In the genomic region with DNA sequence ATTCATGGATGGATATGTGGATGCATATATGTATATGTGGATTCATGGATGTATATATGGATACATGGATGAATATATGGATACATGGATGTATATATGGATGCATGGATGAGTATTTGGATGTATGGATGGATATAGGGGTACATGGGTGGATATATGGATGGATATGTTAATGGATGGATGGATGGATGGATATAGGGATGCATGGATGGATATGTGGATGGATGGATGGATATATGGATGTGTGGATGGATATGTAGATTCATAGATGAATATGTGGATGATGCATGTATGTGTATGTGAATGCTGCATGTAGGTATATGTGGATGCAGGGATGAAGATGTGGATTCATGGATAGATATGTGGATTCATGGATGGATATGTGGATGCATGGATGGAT, we compare ENCODE assay signal across 18 cellular contexts. TPM values are rescaled to one million over a fixed set of nuclear protein-coding genes. Genes with fewer than 3 reads are reported as not detected.
DNase-seq lines count a peak whose midpoint lies in the region; ATAC-seq, FAIRE-seq and TF ChIP-seq lines count a peak whose summit lies in the region.
"Had no signal": no experiment of that assay in that cellular context is flagged by ENCODE, and none has a peak within 500 bp of the region (broad histone marks: within the 10 kb centered on the region; RNA-seq: fewer than 3 reads in every experiment).

No MANE protein-coding gene starts in this region.

- POLR2A ChIA-PET in GM12878 (lab: Charles Lee) = interaction anchor here (0.8 kb wide), 1 partner anchor 30 kb away, joined by 3 read pairs; no protein-coding TSS in a partner anchor

- no peaks in the 10 kb centered on the region for H4K20me1 ChIP-seq in GM12878 (ENCODE audit: control insufficient read depth, insufficient read depth)
- no peaks in the 10 kb centered on the region for H4K20me1 ChIP-seq in hepatocyte (ENCODE audit: insufficient read depth, poor library complexity, severe bottlenecking)

- no TSS peak for BruUV-seq in GM12878 (replicated peaks; lab: Mats Ljungman, UMichigan)

- H3K9ac ChIP-seq in GM12878 (ENCODE audit: control insufficient read depth, insufficient read depth, low read length) = no peak overlapping the region
- H3K9ac ChIP-seq: KMS-11 had no signal

- H3K27ac ChIP-seq in GM12878 (ENCODE audit: control insufficient read depth, insufficient read depth) = no peak overlapping the region
- H3K27ac ChIP-seq in hepatocyte = no peak overlapping the region
- H3K27ac ChIP-seq: KMS-11 had no signal

- DNase-seq in GM12891 (ENCODE audit: insufficient read length, low spot score) (no peak), GM12878 (ENCODE audit: low read depth, low spot score) (no peak), hepatocyte (ENCODE audit: low spot score) (no peak), GM12892 (ENCODE audit: insufficient read length) (no peak), AML-193 (lab: John Stamatoyannopoulos, UW) (no peak)
- DNase-seq in activated effector memory CD4-positive, alpha-beta T cell treated with anti-CD3 and anti-CD28 coated beads, Interleukin-2, amount 50 U/mL, for 16 hours = no peak
- DNase-seq: C1 segment of cervical spinal cord; CD4-positive, CD25-positive, alpha-beta regulatory T cell; CD8-positive, alpha-beta memory T cell; COR-L47; DMS 273 treated with DMSO at 0.1 percent for 48 hours; DMS53; DND-41; EL; GOT3; H9 had no signal

- RAD21 ChIA-PET in GM12878 (lab: Charles Lee; ENCODE audit: unreplicated experiment) = no interaction called here

- H3K9me3 ChIP-seq in GM12878 (replicated peaks; ENCODE audit: control insufficient read depth, insufficient read depth, low read length) (no peaks in the 10 kb centered on the region), hepatocyte (ENCODE audit: low read depth) (no peaks in the 10 kb centered on the region)

- H2AFZ ChIP-seq in GM12878 (ENCODE audit: control insufficient read depth, low read depth, low read length) (no peak overlapping the region), hepatocyte (no peak overlapping the region)

- no peak for ATAC-seq in GM12878

- FAIRE-seq in GM12891 (lab: Jason Lieb, UNC) (peak; percentile 23), GM12878 (lab: Jason Lieb, UNC) (peak; percentile 75), GM12892 (lab: Jason Lieb, UNC) (no peak)
- FAIRE-seq: A204.1 had no signal

- TF ChIP-seq POLR2A in GM12891 (IDR thresholded peaks at IDR 0.05; ENCODE audit: low read depth, low read length) (no peak), GM12878 (IDR thresholded peaks at IDR 0.05; ENCODE audit: low read depth, low read length) (no peak), GM12892 (IDR thresholded peaks at IDR 0.05; ENCODE audit: low read depth, low read length) (no peak)

- SMC1A ChIA-PET in GM12878 (lab: Charles Lee; ENCODE audit: uncharacterized antibody, unreplicated experiment) = interaction anchor here (0.8 to 1.5 kb wide), 2 partner anchors 39 to 59 kb away, joined by 3 to 6 read pairs; no protein-coding TSS in a partner anchor

- H3K4me2 ChIP-seq in GM12878 (ENCODE audit: control insufficient read depth, insufficient read depth) (no peak overlapping the region), hepatocyte (peak overlapping the region; percentile 7)
- H3K4me2 ChIP-seq: KMS-11 had no signal

- CTCF ChIA-PET in GM12878 (lab: Yijun Ruan, JAX) = no interaction called here

- H3K4me3 ChIP-seq in GM12878 = no peak overlapping the region
- no peak overlapping the region for H3K4me3 ChIP-seq in hepatocyte

- TF ChIP-seq CTCF in GM12878 (IDR thresholded peaks at IDR 0.05 in 2 of 3, conservative IDR thresholded peaks at IDR 0.05 in 1 of 3; ENCODE audit: control insufficient read depth in 2 of 3, extremely low read depth in 1 of 3, insufficient read depth in 1 of 3, low read depth in 3 of 3, low read length in 3 of 3) (no peak), hepatocyte (IDR thresholded peaks at IDR 0.05; ENCODE audit: poor library complexity) (no peak)

- no peak for TF ChIP-seq EP300 in GM12878 (IDR thresholded peaks at IDR 0.05; ENCODE audit: borderline replicate concordance in 1 of 2, control insufficient read depth in 1 of 2, low read depth in 2 of 2, low read length in 2 of 2)

- H3K9me2 ChIP-seq in hepatocyte (replicated peaks; ENCODE audit: insufficient read depth) = no peaks in the 10 kb centered on the region

- intact Hi-C loops in GM12878 (cut with micrococcal nuclease; ENCODE audit: unreplicated experiment) = no loop called here

- H3K36me3 ChIP-seq in GM12878 (ENCODE audit: control insufficient read depth in 2 of 2, insufficient read depth in 2 of 2, low read length in 1 of 2) (no peaks in the 10 kb centered on the region), hepatocyte (replicated peaks; ENCODE audit: insufficient read depth, low read depth) (no peaks in the 10 kb centered on the region)

- H3K79me2 ChIP-seq in GM12878 (ENCODE audit: control insufficient read depth, insufficient read depth, low read length) (no peaks in the 10 kb centered on the region), hepatocyte (no peaks in the 10 kb centered on the region)

- H3K4me1 ChIP-seq in GM12878 (ENCODE audit: control insufficient read depth, insufficient read depth, low read length) (peaks cover 16% of the 10 kb centered on the region), hepatocyte (ENCODE audit: insufficient read depth) (peaks cover 76% of the 10 kb centered on the region)

- H3K27me3 ChIP-seq in GM12878 (replicated peaks in 1 of 2; ENCODE audit: control insufficient read depth in 2 of 2, insufficient read depth in 2 of 2, low read length in 1 of 2) = no peaks in the 10 kb centered on the region; a peak in 1 of 4 replicates
- H3K27me3 ChIP-seq in hepatocyte = no peaks in the 10 kb centered on the region

- in situ Hi-C loops in GM12878 (cut with MboI) = no loop called here

- TF ChIP-seq RAD21 in GM12878 (IDR thresholded peaks at IDR 0.05; ENCODE audit: insufficient read depth, low read depth, low read length) = no peak

TF ChIP-seq in GM12891, 5 proteins besides CTCF, POLR2A, EP300 and RAD21:
- TF ChIP-seq POU2F2 (IDR thresholded peaks at IDR 0.05; ENCODE audit: low read depth, low read length) (no peak), TAF1 (IDR thresholded peaks at IDR 0.05; ENCODE audit: low read depth, low read length) (no peak), POLR2AphosphoS5 (IDR thresholded peaks at IDR 0.05; ENCODE audit: low read depth, low read length) (no peak), PAX5 (IDR thresholded peaks at IDR 0.05; ENCODE audit: insufficient read depth, low read length, severe bottlenecking) (no peak), SPI1 (IDR thresholded peaks at IDR 0.05; ENCODE audit: low read depth, low read length) (no peak)

TF ChIP-seq in GM12878, 131 proteins besides CTCF, POLR2A, EP300 and RAD21 (continues in another document):
- no peak for TF ChIP-seq NR2C1 (IDR thresholded peaks at IDR 0.05)
- no peak for TF ChIP-seq SUZ12 (IDR thresholded peaks at IDR 0.05; ENCODE audit: unreplicated experiment)
- no peak for TF ChIP-seq ATF2 (IDR thresholded peaks at IDR 0.05; ENCODE audit: low read length)
- no peak for TF ChIP-seq IRF3 (IDR thresholded peaks at IDR 0.05)
- TF ChIP-seq HDGF (IDR thresholded peaks at IDR 0.05) = no peak
- no peak for TF ChIP-seq RBBP5 (conservative IDR thresholded peaks at IDR 0.05)
- TF ChIP-seq ZZZ3 (IDR thresholded peaks at IDR 0.05; ENCODE audit: control insufficient read depth, insufficient read length, low read depth) = no peak

RNA-seq across cellular contexts. Expression of gene SYNPO, which starts 53.4 kb away (rescaled TPM):
- 27.9 TPM for polyA plus RNA-seq in GM12891 (2012; ENCODE audit: low read depth, missing spikeins)
- 27.3 and 29.8 TPM in 2 replicates for total RNA-seq in GM12878 (2013; cell fraction: nucleolus; rRNA removed)
- total RNA-seq in GM12878 (2014; rRNA removed) = 3.3 and 3.4 TPM in 2 replicates
- 4.4 and 4.5 TPM in 2 replicates for total RNA-seq in GM12878 (2014; rRNA removed; fragmentation: Illumina TruSeq; extraction: Trizol)
- total RNA-seq in GM12878 (2021) = 21.0 and 21.8 TPM in 2 replicates
- 10.8 TPM for polyA plus RNA-seq in GM12878 (2011; ENCODE audit: low read depth)
- polyA plus RNA-seq in GM12878 (2011; rRNA removed) = 11.0 and 18.3 TPM in 2 replicates
- 24.0 and 25.6 TPM in 2 replicates for polyA plus RNA-seq in GM12878 (2011; cell fraction: cytosol; rRNA removed)
- polyA plus RNA-seq in GM12878 (2011; cell fraction: nucleus; rRNA removed) = 20.3 and 21.1 TPM in 2 replicates
- polyA plus RNA-seq in GM12878 (2012) = 19.5 and 20.5 TPM in 2 replicates
- 8.7 and 9.4 TPM in 2 replicates for polyA plus RNA-seq in GM12878 (2014; fragmentation: Illumina TruSeq; extraction: Trizol)
- polyA plus RNA-seq in GM12878 (2014; fragmentation: Nextera tagmentation; extraction: Ambion mirVana) = 1 to 10 TPM; 1.9 to 2.3 TPM
- polyA plus RNA-seq in GM12878 (2014; rRNA removed) = 10.1 and 10.7 TPM in 2 replicates
- 1 to 10 TPM in 1 of 2 experiments, under 1 TPM in 1; 0.77 to 2.0 TPM for polyA plus RNA-seq in GM12878 (2016; fragmentation: Nextera tagmentation; extraction: Ambion mirVana)
- polyA minus RNA-seq in GM12878 (2011; rRNA and poly(A)+ RNA removed) = 18.7 and 24.1 TPM in 2 replicates
- 10.3 and 10.8 TPM in 2 replicates for polyA minus RNA-seq in GM12878 (2011; cell fraction: cytosol; rRNA and poly(A)+ RNA removed)
- 7.5 and 11.7 TPM in 2 replicates for polyA minus RNA-seq in GM12878 (2011; cell fraction: nucleus; rRNA and poly(A)+ RNA removed)
- total RNA-seq in hepatocyte = 6.9 and 8.4 TPM in 2 replicates
- polyA plus RNA-seq in hepatocyte = 5.3 and 7.1 TPM in 2 replicates
- polyA plus RNA-seq in GM12892 (2012; ENCODE audit: missing spikeins) = 18.8 TPM
- polyA plus RNA-seq: CD4-positive, CD25-positive, alpha-beta regulatory T cell; CD8-positive, alpha-beta memory T cell had no signal
